12 cellular contexts compared by ENCODE assay signal in the genomic region with DNA sequence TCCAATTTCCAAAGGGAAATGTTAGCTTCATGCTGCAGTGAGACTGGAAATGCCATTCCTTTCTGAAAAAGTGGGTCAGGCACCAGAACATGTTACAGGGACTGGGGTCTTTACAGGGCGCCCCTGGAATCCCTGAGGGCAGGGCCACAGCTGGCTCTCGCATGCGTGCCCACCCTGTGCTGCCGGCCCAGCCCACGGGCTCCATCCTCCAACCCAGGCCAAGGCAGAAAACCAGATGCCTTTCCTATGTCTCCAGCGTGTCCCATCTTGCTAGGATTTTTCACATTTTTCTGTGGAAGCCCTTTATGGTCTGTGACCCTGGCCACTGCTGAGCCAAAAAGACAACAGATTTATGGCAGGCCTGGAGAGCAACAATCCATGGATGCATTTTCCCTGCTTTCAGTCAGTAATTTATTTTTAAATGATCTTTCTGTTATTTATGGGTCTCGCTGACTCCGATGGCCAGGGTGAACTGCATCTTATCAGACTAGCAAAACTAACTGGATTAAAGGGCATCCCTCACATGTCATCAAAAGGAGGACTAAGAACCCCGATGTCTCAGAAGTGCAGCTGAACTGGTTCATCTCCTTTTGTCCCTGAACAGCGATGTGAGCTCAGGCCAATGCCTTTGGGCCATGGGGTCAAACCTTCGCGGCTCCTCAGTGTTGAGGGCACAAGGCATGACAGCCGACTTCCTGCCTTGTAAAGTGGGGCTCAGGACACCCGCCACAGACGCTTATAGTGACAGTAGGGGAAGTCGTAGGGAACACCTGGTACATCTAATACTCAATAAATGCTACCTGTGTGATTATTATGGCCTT.
"Had no signal": no experiment of that assay in that cellular context is flagged by ENCODE, and none has a peak within 500 bp of the region (broad histone marks: within the 10 kb centered on the region; RNA-seq: fewer than 3 reads in every experiment).

No MANE protein-coding gene starts in this region.

- H3K9me3 ChIP-seq: mucosa of descending colon, ovary, stomach had no signal

- H3K4me3 ChIP-seq: lung, mucosa of descending colon, ovary, skin epidermis, stomach had no signal

- H3K27me3 ChIP-seq: ovary, stomach had no signal

- ATAC-seq: mucosa of descending colon; naive thymus-derived CD8-positive, alpha-beta T cell had no signal

- DNase-seq: activated CD4-positive, CD25-positive, alpha-beta regulatory T cell; activated effector memory CD4-positive, alpha-beta T cell treated with Interleukin-2 at 50 U/mL for 16 hours; activated T-cell treated with anti-CD3 and anti-CD28 coated beads, Interleukin-2, amount 50 U/mL, for 1 hour; amniotic stem cell; dermis blood vessel endothelial cell; erythroblast; mucosa of descending colon; naive thymus-derived CD8-positive, alpha-beta T cell; ovary; stomach had no signal

- H3K27ac ChIP-seq: ovary had no signal

- H3K36me3 ChIP-seq: ovary, stomach had no signal
